10 cellular contexts compared by ENCODE assay signal in the genomic region with DNA sequence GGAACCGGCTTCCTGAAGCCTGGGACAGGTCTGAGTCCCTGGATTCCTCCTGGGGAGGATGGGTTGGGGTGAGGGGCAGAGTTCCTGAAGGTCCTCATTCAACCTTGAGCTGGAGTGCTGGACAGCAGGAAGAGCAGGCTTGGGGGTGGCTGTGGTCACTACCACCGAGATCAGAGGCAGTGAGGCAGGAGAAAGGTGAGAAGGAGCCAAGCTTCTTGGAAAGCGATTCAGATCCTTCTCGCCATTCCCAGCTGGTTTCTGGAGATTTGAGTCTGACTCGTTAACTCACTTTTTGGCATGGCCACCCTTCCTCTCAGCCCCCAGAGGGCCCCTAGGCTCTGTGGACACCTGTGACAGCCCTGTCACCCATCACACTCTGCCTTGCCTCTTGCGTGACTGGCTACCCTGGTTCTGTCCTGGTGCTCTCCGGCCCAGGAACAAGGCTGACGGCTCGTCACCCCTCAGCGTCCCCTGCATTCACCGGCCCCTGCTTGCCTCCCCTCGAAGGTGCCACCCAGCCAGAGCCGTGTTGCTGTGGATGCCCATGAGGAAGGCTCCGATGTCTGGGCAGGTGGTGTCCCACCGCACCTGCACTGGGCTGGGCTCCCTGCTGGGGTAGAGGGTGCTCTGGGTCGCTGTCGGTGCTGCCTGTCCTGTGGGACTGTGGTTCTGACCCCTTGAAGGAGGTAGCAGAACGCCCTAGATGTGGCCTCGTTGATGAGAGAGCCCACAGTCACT. TPM values are rescaled to one million over a fixed set of nuclear protein-coding genes. Genes with fewer than 3 reads are reported as not detected.
DNase-seq lines count a peak whose midpoint lies in the region; ATAC-seq and TF ChIP-seq lines count a peak whose summit lies in the region.
"Had no signal": no experiment of that assay in that cellular context is flagged by ENCODE, and none has a peak within 500 bp of the region (broad histone marks: within the 10 kb centered on the region; RNA-seq: fewer than 3 reads in every experiment).

No MANE protein-coding gene starts in this region.

- no peak for TF ChIP-seq CTCF in heart right ventricle (IDR thresholded peaks at IDR 0.05)
- no peak for TF ChIP-seq CTCF in neural progenitor cell (IDR thresholded peaks at IDR 0.05)
- no peak for TF ChIP-seq CTCF in endothelial cell (IDR thresholded peaks at IDR 0.05; ENCODE audit: unreplicated experiment)
- TF ChIP-seq CTCF in CD4-positive, alpha-beta T cell (IDR thresholded peaks at IDR 0.05): no peak

- peak overlapping the region; percentile 2 for H3K4me2 ChIP-seq in neural progenitor cell

- H3K27ac Mint-ChIP-seq in neural progenitor cell (peak overlapping the region; percentile 29), endothelial cell (ENCODE audit: unreplicated experiment) (no peak overlapping the region)
- no peak overlapping the region for H3K27ac Mint-ChIP-seq in CD4-positive, alpha-beta T cell

- H3K27me3 Mint-ChIP-seq in neural progenitor cell (ENCODE audit: insufficient read depth, low read depth): peaks cover 14% of the 10 kb centered on the region
- peaks cover 6% of the 10 kb centered on the region for H3K27me3 Mint-ChIP-seq in endothelial cell (ENCODE audit: unreplicated experiment)
- no peaks in the 10 kb centered on the region for H3K27me3 Mint-ChIP-seq in CD4-positive, alpha-beta T cell

- H4K20me1 ChIP-seq in neural progenitor cell (ENCODE audit: low read depth): no peaks in the 10 kb centered on the region

- ATAC-seq in heart right ventricle (peak in 1 of 8 donors; percentile 0), Right ventricle myocardium superior (ENCODE audit: poor library complexity) (no peak), GM19395 (IDR thresholded peaks at IDR 0.05; ENCODE audit: unreplicated experiment) (no peak)
- ATAC-seq in CD4-positive, alpha-beta T cell (ENCODE audit: poor library complexity): no peak

- DNase-seq in heart right ventricle (no peak), Right ventricle myocardium superior (no peak), neural progenitor cell (ENCODE audit: low spot score) (no peak), SHP77 treated with DMSO at 0.1 percent for 48 hours (lab: John Stamatoyannopoulos, UW) (no peak), endothelial cell (ENCODE audit: low spot score) (no peak)
- no peak for DNase-seq in CD4-positive, alpha-beta T cell
- DNase-seq: activated T-cell treated with anti-CD3 and anti-CD28 coated beads, Interleukin-2, amount 50 U/mL, for 1 hour; stimulated activated naive CD4-positive, alpha-beta T cell treated with Interleukin-2 at 50 U/mL for 16 hours had no signal

- CTCF ChIA-PET in CD4-positive, alpha-beta T cell (lab: Charles Lee): no interaction called here

- no peaks in the 10 kb centered on the region for H3K36me3 Mint-ChIP-seq in neural progenitor cell
- no peaks in the 10 kb centered on the region for H3K36me3 Mint-ChIP-seq in endothelial cell (ENCODE audit: low read depth, unreplicated experiment)
- H3K36me3 Mint-ChIP-seq in CD4-positive, alpha-beta T cell (ENCODE audit: low read depth): no peaks in the 10 kb centered on the region

- H3K27me3 ChIP-seq in heart right ventricle (no peaks in the 10 kb centered on the region), endocrine pancreas (ENCODE audit: control insufficient read depth, insufficient read depth, low read length) (no peaks in the 10 kb centered on the region), neural progenitor cell (no peaks in the 10 kb centered on the region)
- no peaks in the 10 kb centered on the region for H3K27me3 ChIP-seq in CD4-positive, alpha-beta T cell (ENCODE audit: control insufficient read depth, insufficient read depth, low read length)

- H3K36me3 ChIP-seq in heart right ventricle (no peaks in the 10 kb centered on the region), endocrine pancreas (ENCODE audit: control insufficient read depth, insufficient read depth, low read length) (no peaks in the 10 kb centered on the region), neural progenitor cell (no peaks in the 10 kb centered on the region)

- intact Hi-C loops in heart right ventricle (cut with DNase I): loop anchor here in 4 of 10 donors (5.0 kb wide), 2 partner anchors 37 to 53 kb away; no protein-coding TSS in a partner anchor
- intact Hi-C loops in Right ventricle myocardium superior (cut with DNase I): no loop called here
- intact Hi-C loops in CD4-positive, alpha-beta T cell (cut with DNase I, micrococcal nuclease): no loop called here

- POLR2A ChIA-PET in CD4-positive, alpha-beta T cell (lab: Charles Lee): no interaction called here

- peak overlapping the region; percentile 16 for H3K4me3 Mint-ChIP-seq in neural progenitor cell
- H3K4me3 Mint-ChIP-seq in endothelial cell (ENCODE audit: unreplicated experiment): no peak overlapping the region
- H3K4me3 Mint-ChIP-seq in CD4-positive, alpha-beta T cell: no peak overlapping the region

- H3K4me1 ChIP-seq in heart right ventricle (peaks cover 11 to 40% (median 26%) of the 10 kb centered on the region in 9 donors), endocrine pancreas (ENCODE audit: control insufficient read depth, insufficient read depth, low read length) (no peaks in the 10 kb centered on the region), neural progenitor cell (peaks cover 10% of the 10 kb centered on the region)

- H2AFZ ChIP-seq in neural progenitor cell (replicated peaks): peak overlapping the region; percentile 6

- no peaks in the 10 kb centered on the region for H3K9me3 ChIP-seq in heart right ventricle
- H3K9me3 ChIP-seq in endocrine pancreas (ENCODE audit: control insufficient read depth, low read length): no peaks in the 10 kb centered on the region
- H3K9me3 ChIP-seq in neural progenitor cell (ENCODE audit: low read depth): no peaks in the 10 kb centered on the region
- H3K9me3 ChIP-seq in CD4-positive, alpha-beta T cell (ENCODE audit: control insufficient read depth, low read length): no peaks in the 10 kb centered on the region

- H3F3A ChIP-seq in neural progenitor cell (ENCODE audit: low read depth): no peaks in the 10 kb centered on the region

- no peaks in the 10 kb centered on the region for H3K9me3 Mint-ChIP-seq in neural progenitor cell
- no peaks in the 10 kb centered on the region for H3K9me3 Mint-ChIP-seq in endothelial cell (ENCODE audit: unreplicated experiment)
- no peaks in the 10 kb centered on the region for H3K9me3 Mint-ChIP-seq in CD4-positive, alpha-beta T cell

- H3K27ac ChIP-seq in heart right ventricle (peak overlapping the region; percentile 69 to 88 (median 84)), neural progenitor cell (no peak overlapping the region)
- H3K27ac ChIP-seq in CD4-positive, alpha-beta T cell (ENCODE audit: low read depth, low read length): no peak overlapping the region

- H3K79me2 ChIP-seq in neural progenitor cell (ENCODE audit: low read depth): no peaks in the 10 kb centered on the region

- H3K4me3 ChIP-seq in heart right ventricle (peak overlapping the region in 6 of 10 donors; percentile 23 to 46 (median 40)), endocrine pancreas (ENCODE audit: control insufficient read depth, insufficient read depth, low read length) (no peak overlapping the region), neural progenitor cell (no peak overlapping the region)

- peaks cover 32% of the 10 kb centered on the region for H3K4me1 Mint-ChIP-seq in neural progenitor cell
- H3K4me1 Mint-ChIP-seq in endothelial cell (ENCODE audit: unreplicated experiment): peaks cover 7% of the 10 kb centered on the region
- peaks cover 3% of the 10 kb centered on the region for H3K4me1 Mint-ChIP-seq in CD4-positive, alpha-beta T cell (ENCODE audit: low read depth)

- WGBS in heart right ventricle, 2 donors: 78 to 81% methylated on average over 19 of the region's 19 CpGs

- H3K9ac ChIP-seq in endocrine pancreas (ENCODE audit: control insufficient read depth, insufficient read depth, low read length): peak overlapping the region; percentile 20
- no peak overlapping the region for H3K9ac ChIP-seq in neural progenitor cell

RNA-seq across cellular contexts. Expression of a gene that starts 9.7 kb away (rescaled TPM):
- 100 to 1,000 TPM in 4 of 10 donors, 10 to 100 TPM in 6; 77.5 to 118 (median 99.3) TPM for total RNA-seq in heart right ventricle
- polyA plus RNA-seq in heart right ventricle: 10 to 100 TPM; 32.4 to 44.1 TPM
- 114 TPM for total RNA-seq in Right ventricle myocardium superior
- total RNA-seq in neural progenitor cell (ENCODE audit: low replicate concordance): 19.8 and 22.3 TPM in 2 replicates
- 41.5 TPM for total RNA-seq in endothelial cell (ENCODE audit: unreplicated experiment)
- 1 to 10 TPM; 6.2 to 7.0 TPM for total RNA-seq in CD4-positive, alpha-beta T cell

RNA-seq across cellular contexts. Expression of a gene that starts 31.8 kb away (rescaled TPM):
- total RNA-seq in heart right ventricle (1 to 10 TPM in 2 of 10 donors, under 1 TPM in 8; 0.22 to 1.3 (median 0.82) TPM), Right ventricle myocardium superior (0.70 TPM), neural progenitor cell (ENCODE audit: low replicate concordance) (0.28 and 0.39 TPM in 2 replicates), endothelial cell (ENCODE audit: unreplicated experiment) (1.4 TPM)
- 1 to 10 TPM in 1 of 2 donors, under 1 TPM in 1; 0.04 to 2.6 TPM for polyA plus RNA-seq in heart right ventricle
- 1 to 10 TPM; 2.6 to 2.7 TPM for total RNA-seq in CD4-positive, alpha-beta T cell

RNA-seq across cellular contexts. Expression of a gene that starts 44.9 kb away (rescaled TPM):
- 100 to 1,000 TPM; 362 to 852 (median 568) TPM for total RNA-seq in heart right ventricle
- polyA plus RNA-seq in heart right ventricle: 100 to 1,000 TPM; 196 to 268 TPM
- total RNA-seq in Right ventricle myocardium superior: 499 TPM
- 17.5 and 64.3 TPM in 2 replicates for total RNA-seq in neural progenitor cell (ENCODE audit: low replicate concordance)
- total RNA-seq in endothelial cell (ENCODE audit: unreplicated experiment): 12.6 TPM
- 10 to 100 TPM; 38.8 to 41.0 TPM for total RNA-seq in CD4-positive, alpha-beta T cell

Comparison
In these comparisons a context has a peak if more than half of its experiments do, and no peak if none do; other contexts are left out.
1. H3K27ac ChIP-seq: peak in heart right ventricle (10 of 10); none in neural progenitor cell (single experiment) and CD4-positive, alpha-beta T cell (single experiment).
2. H3K4me3 ChIP-seq: peak in heart right ventricle (6 of 10); none in endocrine pancreas (single experiment) and neural progenitor cell (single experiment).